In the genomic region with DNA sequence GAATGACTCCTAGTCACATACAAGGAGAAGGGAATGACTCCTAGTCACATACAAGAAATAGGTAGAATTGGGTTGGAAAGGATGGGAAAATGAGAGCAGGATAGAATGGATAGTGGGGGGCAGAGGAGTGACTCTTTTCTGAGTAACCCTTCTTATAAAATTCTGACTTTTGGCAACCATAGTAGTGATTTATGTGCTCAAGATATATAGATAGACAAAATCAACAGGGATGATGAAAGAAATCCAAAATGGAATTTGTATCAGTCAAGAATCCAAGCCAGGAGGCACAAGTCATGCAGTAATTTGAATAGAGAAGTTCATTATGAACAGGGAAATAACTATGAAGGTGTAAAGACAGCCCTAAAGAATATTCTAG, we compare ENCODE assay signal across 1 cellular context.
TF ChIP-seq lines count a peak whose summit lies in the region.

No MANE protein-coding gene starts in this region.

TF ChIP-seq in SK-N-SH, 30 proteins besides CTCF, POLR2A, EP300 and RAD21:
- TF ChIP-seq, protein P1, sequence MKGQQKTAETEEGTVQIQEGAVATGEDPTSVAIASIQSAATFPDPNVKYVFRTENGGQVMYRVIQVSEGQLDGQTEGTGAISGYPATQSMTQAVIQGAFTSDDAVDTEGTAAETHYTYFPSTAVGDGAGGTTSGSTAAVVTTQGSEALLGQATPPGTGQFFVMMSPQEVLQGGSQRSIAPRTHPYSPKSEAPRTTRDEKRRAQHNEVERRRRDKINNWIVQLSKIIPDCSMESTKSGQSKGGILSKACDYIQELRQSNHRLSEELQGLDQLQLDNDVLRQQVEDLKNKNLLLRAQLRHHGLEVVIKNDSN (IDR thresholded peaks at IDR 0.05; ENCODE audit: borderline replicate concordance, low read depth) = no peak
- TF ChIP-seq, protein P2, sequence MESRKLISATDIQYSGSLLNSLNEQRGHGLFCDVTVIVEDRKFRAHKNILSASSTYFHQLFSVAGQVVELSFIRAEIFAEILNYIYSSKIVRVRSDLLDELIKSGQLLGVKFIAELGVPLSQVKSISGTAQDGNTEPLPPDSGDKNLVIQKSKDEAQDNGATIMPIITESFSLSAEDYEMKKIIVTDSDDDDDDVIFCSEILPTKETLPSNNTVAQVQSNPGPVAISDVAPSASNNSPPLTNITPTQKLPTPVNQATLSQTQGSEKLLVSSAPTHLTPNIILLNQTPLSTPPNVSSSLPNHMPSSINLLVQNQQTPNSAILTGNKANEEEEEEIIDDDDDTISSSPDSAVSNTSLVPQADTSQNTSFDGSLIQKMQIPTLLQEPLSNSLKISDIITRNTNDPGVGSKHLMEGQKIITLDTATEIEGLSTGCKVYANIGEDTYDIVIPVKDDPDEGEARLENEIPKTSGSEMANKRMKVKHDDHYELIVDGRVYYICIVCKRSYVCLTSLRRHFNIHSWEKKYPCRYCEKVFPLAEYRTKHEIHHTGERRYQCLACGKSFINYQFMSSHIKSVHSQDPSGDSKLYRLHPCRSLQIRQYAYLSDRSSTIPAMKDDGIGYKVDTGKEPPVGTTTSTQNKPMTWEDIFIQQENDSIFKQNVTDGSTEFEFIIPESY (IDR thresholded peaks at IDR 0.05; ENCODE audit: borderline replicate concordance, low read depth) = no peak
- TF ChIP-seq MXI1 (IDR thresholded peaks at IDR 0.05; ENCODE audit: low read depth, low read length) (no peak), FOXJ3 (CRISPR knock-in tag; IDR thresholded peaks at IDR 0.05) (no peak), MEF2A (IDR thresholded peaks at IDR 0.05; ENCODE audit: borderline replicate concordance, low read depth) (no peak), EZH2phosphoT487 (IDR thresholded peaks at IDR 0.05; ENCODE audit: borderline replicate concordance, low read depth) (no peak), RXRA (IDR thresholded peaks at IDR 0.05; ENCODE audit: borderline replicate concordance, low read depth) (no peak), RFX5 (IDR thresholded peaks at IDR 0.05; ENCODE audit: low read length) (no peak), FOXM1 (IDR thresholded peaks at IDR 0.05; ENCODE audit: low read depth) (no peak), FOSL2 (IDR thresholded peaks at IDR 0.05; ENCODE audit: borderline replicate concordance, low read depth) (no peak), NFIC (IDR thresholded peaks at IDR 0.05; ENCODE audit: borderline replicate concordance) (no peak), GABPA (IDR thresholded peaks at IDR 0.05; ENCODE audit: low read depth) (no peak), TEAD4 (IDR thresholded peaks at IDR 0.05; ENCODE audit: borderline replicate concordance, insufficient read depth) (no peak), RCOR1 (IDR thresholded peaks at IDR 0.05; ENCODE audit: low read length) (no peak)
- TF ChIP-seq, protein P3, sequence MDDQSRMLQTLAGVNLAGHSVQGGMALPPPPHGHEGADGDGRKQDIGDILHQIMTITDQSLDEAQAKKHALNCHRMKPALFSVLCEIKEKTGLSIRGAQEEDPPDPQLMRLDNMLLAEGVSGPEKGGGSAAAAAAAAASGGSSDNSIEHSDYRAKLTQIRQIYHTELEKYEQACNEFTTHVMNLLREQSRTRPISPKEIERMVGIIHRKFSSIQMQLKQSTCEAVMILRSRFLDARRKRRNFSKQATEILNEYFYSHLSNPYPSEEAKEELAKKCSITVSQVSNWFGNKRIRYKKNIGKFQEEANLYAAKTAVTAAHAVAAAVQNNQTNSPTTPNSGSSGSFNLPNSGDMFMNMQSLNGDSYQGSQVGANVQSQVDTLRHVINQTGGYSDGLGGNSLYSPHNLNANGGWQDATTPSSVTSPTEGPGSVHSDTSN (IDR thresholded peaks at IDR 0.05) = no peak
- TF ChIP-seq, protein P4, sequence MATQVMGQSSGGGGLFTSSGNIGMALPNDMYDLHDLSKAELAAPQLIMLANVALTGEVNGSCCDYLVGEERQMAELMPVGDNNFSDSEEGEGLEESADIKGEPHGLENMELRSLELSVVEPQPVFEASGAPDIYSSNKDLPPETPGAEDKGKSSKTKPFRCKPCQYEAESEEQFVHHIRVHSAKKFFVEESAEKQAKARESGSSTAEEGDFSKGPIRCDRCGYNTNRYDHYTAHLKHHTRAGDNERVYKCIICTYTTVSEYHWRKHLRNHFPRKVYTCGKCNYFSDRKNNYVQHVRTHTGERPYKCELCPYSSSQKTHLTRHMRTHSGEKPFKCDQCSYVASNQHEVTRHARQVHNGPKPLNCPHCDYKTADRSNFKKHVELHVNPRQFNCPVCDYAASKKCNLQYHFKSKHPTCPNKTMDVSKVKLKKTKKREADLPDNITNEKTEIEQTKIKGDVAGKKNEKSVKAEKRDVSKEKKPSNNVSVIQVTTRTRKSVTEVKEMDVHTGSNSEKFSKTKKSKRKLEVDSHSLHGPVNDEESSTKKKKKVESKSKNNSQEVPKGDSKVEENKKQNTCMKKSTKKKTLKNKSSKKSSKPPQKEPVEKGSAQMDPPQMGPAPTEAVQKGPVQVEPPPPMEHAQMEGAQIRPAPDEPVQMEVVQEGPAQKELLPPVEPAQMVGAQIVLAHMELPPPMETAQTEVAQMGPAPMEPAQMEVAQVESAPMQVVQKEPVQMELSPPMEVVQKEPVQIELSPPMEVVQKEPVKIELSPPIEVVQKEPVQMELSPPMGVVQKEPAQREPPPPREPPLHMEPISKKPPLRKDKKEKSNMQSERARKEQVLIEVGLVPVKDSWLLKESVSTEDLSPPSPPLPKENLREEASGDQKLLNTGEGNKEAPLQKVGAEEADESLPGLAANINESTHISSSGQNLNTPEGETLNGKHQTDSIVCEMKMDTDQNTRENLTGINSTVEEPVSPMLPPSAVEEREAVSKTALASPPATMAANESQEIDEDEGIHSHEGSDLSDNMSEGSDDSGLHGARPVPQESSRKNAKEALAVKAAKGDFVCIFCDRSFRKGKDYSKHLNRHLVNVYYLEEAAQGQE (IDR thresholded peaks at IDR 0.05; ENCODE audit: low read depth, low read length) = no peak
- TF ChIP-seq, protein P5, sequence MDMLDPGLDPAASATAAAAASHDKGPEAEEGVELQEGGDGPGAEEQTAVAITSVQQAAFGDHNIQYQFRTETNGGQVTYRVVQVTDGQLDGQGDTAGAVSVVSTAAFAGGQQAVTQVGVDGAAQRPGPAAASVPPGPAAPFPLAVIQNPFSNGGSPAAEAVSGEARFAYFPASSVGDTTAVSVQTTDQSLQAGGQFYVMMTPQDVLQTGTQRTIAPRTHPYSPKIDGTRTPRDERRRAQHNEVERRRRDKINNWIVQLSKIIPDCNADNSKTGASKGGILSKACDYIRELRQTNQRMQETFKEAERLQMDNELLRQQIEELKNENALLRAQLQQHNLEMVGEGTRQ (IDR thresholded peaks at IDR 0.05; ENCODE audit: borderline replicate concordance, low read depth, low read length) = no peak
